19 cellular contexts compared by ENCODE assay signal in the genomic region with DNA sequence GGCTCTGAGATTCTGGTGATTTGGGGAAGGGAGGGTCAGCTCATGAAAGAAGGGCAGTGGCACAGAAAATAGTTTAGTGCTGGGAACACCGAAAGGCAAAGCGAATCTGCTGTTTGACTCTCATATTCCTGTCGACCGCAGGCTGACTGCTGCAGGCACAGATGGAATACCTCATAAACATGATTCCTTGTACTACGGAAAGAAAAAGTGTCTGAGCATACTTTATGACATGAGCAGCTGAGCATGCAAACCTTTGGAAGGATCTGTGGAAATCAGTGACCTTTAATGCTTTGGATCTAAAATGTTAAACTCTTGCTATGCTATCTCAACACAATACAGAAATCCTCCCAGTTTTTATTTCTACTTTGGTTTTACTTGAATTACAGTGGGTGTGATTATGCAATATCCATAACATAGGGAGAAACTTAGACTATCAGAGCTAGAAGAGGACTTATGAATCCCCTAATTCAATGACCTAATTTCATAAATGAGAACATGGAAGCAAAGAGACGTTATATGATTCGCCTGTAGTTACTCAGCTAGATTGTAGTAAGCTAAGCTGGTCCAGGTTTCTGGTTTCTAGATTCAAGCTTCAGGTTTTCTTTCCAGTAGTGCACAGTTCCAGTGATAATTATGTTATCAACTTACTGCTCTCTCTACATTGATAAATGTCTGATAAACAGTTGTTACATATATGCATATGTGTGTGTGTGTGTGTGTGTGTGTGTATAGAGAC.
"Had no signal": no experiment of that assay in that cellular context is flagged by ENCODE, and none has a peak within 500 bp of the region (broad histone marks: within the 10 kb centered on the region; RNA-seq: fewer than 3 reads in every experiment).

No MANE protein-coding gene starts in this region.

- H3K36me3 Mint-ChIP-seq: activated naive CD4-positive, alpha-beta T cell treated with anti-CD3 and anti-CD28 coated beads, Interleukin-2, amount 10 ng/mL, durations not matched to agents 7 days and 5 days; immature natural killer cell; natural killer cell had no signal

- H3K27ac Mint-ChIP-seq: activated naive CD4-positive, alpha-beta T cell treated with anti-CD3 and anti-CD28 coated beads, Interleukin-2, amount 10 ng/mL, durations not matched to agents 7 days and 5 days; activated T-helper 17 cell treated with anti-CD3 and anti-CD28 coated beads, Interleukin-2, amount 50 U/mL, for 72 hours; immature natural killer cell; natural killer cell; progenitor cell of endocrine pancreas had no signal

- H3K27me3 Mint-ChIP-seq: activated naive CD4-positive, alpha-beta T cell treated with anti-CD3 and anti-CD28 coated beads, Interleukin-2, amount 10 ng/mL, durations not matched to agents 7 days and 5 days; progenitor cell of endocrine pancreas had no signal

- H3K4me3 Mint-ChIP-seq: activated naive CD4-positive, alpha-beta T cell treated with anti-CD3 and anti-CD28 coated beads, Interleukin-2, amount 10 ng/mL, durations not matched to agents 7 days and 5 days; activated T-helper 17 cell treated with anti-CD3 and anti-CD28 coated beads, Interleukin-2, amount 50 U/mL, for 72 hours; immature natural killer cell; natural killer cell had no signal

- DNase-seq: activated CD4-positive, alpha-beta T cell treated with anti-CD3 and anti-CD28 coated beads, Interleukin-2, amount 50 U/mL, for 1 hour; activated CD4-positive, CD25-positive, alpha-beta regulatory T cell; activated naive CD4-positive, alpha-beta T cell treated with anti-CD3 and anti-CD28 coated beads, Interleukin-2, amount 10 ng/mL, durations not matched to agents 7 days and 5 days; activated T-cell treated with anti-CD3 and anti-CD28 coated beads for 4 hours; adrenal gland; caudate nucleus; colonic mucosa; effector CD4-positive, alpha-beta T cell; glutamatergic neuron; immature natural killer cell; natural killer cell; nucleus accumbens; stimulated activated CD4-positive, alpha-beta T cell treated with anti-CD3 and anti-CD28 coated beads, Interleukin-15, amount 100 ng/mL, for 24 hours; stimulated activated CD4-positive, alpha-beta T cell treated with anti-CD3 and anti-CD28 coated beads, Interleukin-4, amount 100 ng/mL, for 24 hours; T-helper 2 cell had no signal

- H3K9me3 ChIP-seq: adrenal gland, colonic mucosa had no signal

- ATAC-seq: activated T-helper 17 cell treated with anti-CD3 and anti-CD28 coated beads, Interleukin-2, amount 50 U/mL, for 72 hours; natural killer cell; sciatic nerve had no signal

- H3K27ac ChIP-seq: adrenal gland, colonic mucosa had no signal

- H3K9me3 Mint-ChIP-seq: activated naive CD4-positive, alpha-beta T cell treated with anti-CD3 and anti-CD28 coated beads, Interleukin-2, amount 10 ng/mL, durations not matched to agents 7 days and 5 days; activated T-helper 17 cell treated with anti-CD3 and anti-CD28 coated beads, Interleukin-2, amount 50 U/mL, for 72 hours had no signal

- H3K27me3 ChIP-seq: adrenal gland, colonic mucosa had no signal

- H3K4me1 ChIP-seq: colonic mucosa had no signal

- H3K4me3 ChIP-seq: adrenal gland, colonic mucosa, lung had no signal

- H3K36me3 ChIP-seq: adrenal gland, colonic mucosa had no signal

- H3K4me1 Mint-ChIP-seq: activated naive CD4-positive, alpha-beta T cell treated with anti-CD3 and anti-CD28 coated beads, Interleukin-2, amount 10 ng/mL, durations not matched to agents 7 days and 5 days; activated T-helper 17 cell treated with anti-CD3 and anti-CD28 coated beads, Interleukin-2, amount 50 U/mL, for 72 hours; immature natural killer cell; natural killer cell had no signal
